In the genomic region with DNA sequence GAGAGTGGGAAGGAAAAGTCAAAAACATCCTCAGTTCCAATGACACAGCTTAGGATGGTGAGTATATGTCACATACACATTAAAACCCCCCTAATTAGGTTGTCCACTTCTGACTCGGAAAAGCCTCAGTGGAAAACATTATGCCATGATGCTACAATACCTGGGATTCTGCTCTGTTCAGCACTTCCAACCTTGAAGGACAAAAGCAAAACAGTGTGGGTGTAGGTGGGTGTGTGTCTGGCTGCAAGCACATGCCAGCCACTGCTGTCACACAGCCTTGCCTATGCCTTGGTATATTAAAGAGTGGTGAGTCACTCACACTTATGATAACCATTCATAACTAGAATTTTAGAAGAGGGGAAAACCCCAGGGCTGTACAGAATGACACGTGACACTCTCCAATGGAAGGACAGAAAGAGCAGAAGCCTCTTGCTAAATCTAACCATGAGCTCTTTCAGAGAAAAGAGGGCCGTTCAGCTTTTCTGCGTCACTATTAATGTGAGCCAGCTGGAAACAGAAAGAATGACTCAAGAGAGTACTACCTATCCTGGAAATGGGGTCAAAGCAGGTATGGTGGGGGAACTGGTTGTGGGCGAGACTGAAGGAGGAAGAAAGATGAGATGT, we compare ENCODE assay signal across 8 cellular contexts.
DNase-seq lines count a peak whose midpoint lies in the region; ATAC-seq and TF ChIP-seq lines count a peak whose summit lies in the region.

No MANE protein-coding gene starts in this region.

- no peaks in the 10 kb centered on the region for H4K20me1 ChIP-seq in GM23338 (replicated peaks; ENCODE audit: insufficient read depth)

- peak overlapping the region; percentile 84 for H3K27ac Mint-ChIP-seq in stimulated activated naive CD8-positive, alpha-beta T cell treated with anti-CD3 and anti-CD28 coated beads, Interleukin-15, Interleukin-2, amounts not matched to agents 100 ng/mL and 50 ng/mL, for 24 hours
- H3K27ac Mint-ChIP-seq in GM23338, result no peak overlapping the region

- peaks cover 29% of the 10 kb centered on the region for H3K4me1 Mint-ChIP-seq in stimulated activated naive CD8-positive, alpha-beta T cell treated with anti-CD3 and anti-CD28 coated beads, Interleukin-15, Interleukin-2, amounts not matched to agents 100 ng/mL and 50 ng/mL, for 24 hours (ENCODE audit: low read depth)
- no peaks in the 10 kb centered on the region for H3K4me1 Mint-ChIP-seq in GM23338

- DNase-seq in RKO (ENCODE audit: low spot score) (peak; percentile 5), GM23338 (ENCODE audit: low spot score) (no peak), GDM1 (lab: John Stamatoyannopoulos, UW) (no peak), cortex of kidney (lab: John Stamatoyannopoulos, UW) (no peak)
- DNase-seq in central memory CD4-positive, alpha-beta T cell, result peak; percentile 5

- H3K4me2 ChIP-seq in GM23338, result no peak overlapping the region

- peaks cover 23% of the 10 kb centered on the region for H3K36me3 Mint-ChIP-seq in stimulated activated naive CD8-positive, alpha-beta T cell treated with anti-CD3 and anti-CD28 coated beads, Interleukin-15, Interleukin-2, amounts not matched to agents 100 ng/mL and 50 ng/mL, for 24 hours (ENCODE audit: low read depth)
- H3K36me3 Mint-ChIP-seq in GM23338 (ENCODE audit: low read depth), result no peaks in the 10 kb centered on the region; the same call in 2 of the 3 replicates

- H2AFZ ChIP-seq in GM23338, result no peak overlapping the region

- no peak overlapping the region for H3K27ac ChIP-seq in GM23338 (ENCODE audit: low read depth)

- H3K9me3 Mint-ChIP-seq in stimulated activated naive CD8-positive, alpha-beta T cell treated with anti-CD3 and anti-CD28 coated beads, Interleukin-15, Interleukin-2, amounts not matched to agents 100 ng/mL and 50 ng/mL, for 24 hours, result peaks cover 15% of the 10 kb centered on the region
- peaks cover 35% of the 10 kb centered on the region for H3K9me3 Mint-ChIP-seq in GM23338

- H3K27me3 ChIP-seq in GM23338 (ENCODE audit: insufficient read depth), result no peaks in the 10 kb centered on the region

- no peak for TF ChIP-seq CTCF in GM23338 (conservative IDR thresholded peaks at IDR 0.05; ENCODE audit: low read depth in 2 of 2)

- H3K4me3 Mint-ChIP-seq in stimulated activated naive CD8-positive, alpha-beta T cell treated with anti-CD3 and anti-CD28 coated beads, Interleukin-15, Interleukin-2, amounts not matched to agents 100 ng/mL and 50 ng/mL, for 24 hours, result peak overlapping the region; percentile 40
- H3K4me3 Mint-ChIP-seq in GM23338, result no peak overlapping the region

- H3K4me1 ChIP-seq in GM23338 (ENCODE audit: insufficient read depth), result no peaks in the 10 kb centered on the region

- ATAC-seq in GM18499 (IDR thresholded peaks at IDR 0.05; ENCODE audit: insufficient read depth, unreplicated experiment) (peak; percentile 86), GM21825 (IDR thresholded peaks at IDR 0.05; ENCODE audit: unreplicated experiment) (peak; percentile 92), GM23338 (no peak)

- no peaks in the 10 kb centered on the region for H3F3A ChIP-seq in GM23338 (replicated peaks; ENCODE audit: low read depth)

- no peak overlapping the region for H3K4me3 ChIP-seq in GM23338

- no peaks in the 10 kb centered on the region for H3K79me2 ChIP-seq in GM23338 (replicated peaks; ENCODE audit: insufficient read depth)

- no peaks in the 10 kb centered on the region for H3K9me2 ChIP-seq in GM23338 (ENCODE audit: insufficient read depth)

- 0 out of 2 replicates have a peak, but pooled peaks cover 4% of the 10 kb centered on the region for H3K36me3 ChIP-seq in GM23338 (ENCODE audit: insufficient read depth)

- no peaks in the 10 kb centered on the region for H3K27me3 Mint-ChIP-seq in stimulated activated naive CD8-positive, alpha-beta T cell treated with anti-CD3 and anti-CD28 coated beads, Interleukin-15, Interleukin-2, amounts not matched to agents 100 ng/mL and 50 ng/mL, for 24 hours
- no peaks in the 10 kb centered on the region for H3K27me3 Mint-ChIP-seq in GM23338 (ENCODE audit: insufficient read depth, low read depth, poor library complexity)

TF ChIP-seq in GM23338, 12 proteins besides CTCF, POLR2A, EP300 and RAD21 (continues in another document):
- TF ChIP-seq ZNF114 (CRISPR knock-in tag; IDR thresholded peaks at IDR 0.05) (no peak), CREB1 (CRISPR knock-in tag; IDR thresholded peaks at IDR 0.05; ENCODE audit: low read depth) (no peak), ZNF331 (CRISPR knock-in tag; IDR thresholded peaks at IDR 0.05; ENCODE audit: low read depth) (no peak), EZH2phosphoT487 (IDR thresholded peaks at IDR 0.05; ENCODE audit: unreplicated experiment) (no peak), POLR2AphosphoS5 (IDR thresholded peaks at IDR 0.05; ENCODE audit: low read depth) (no peak)
- TF ChIP-seq, protein P1, sequence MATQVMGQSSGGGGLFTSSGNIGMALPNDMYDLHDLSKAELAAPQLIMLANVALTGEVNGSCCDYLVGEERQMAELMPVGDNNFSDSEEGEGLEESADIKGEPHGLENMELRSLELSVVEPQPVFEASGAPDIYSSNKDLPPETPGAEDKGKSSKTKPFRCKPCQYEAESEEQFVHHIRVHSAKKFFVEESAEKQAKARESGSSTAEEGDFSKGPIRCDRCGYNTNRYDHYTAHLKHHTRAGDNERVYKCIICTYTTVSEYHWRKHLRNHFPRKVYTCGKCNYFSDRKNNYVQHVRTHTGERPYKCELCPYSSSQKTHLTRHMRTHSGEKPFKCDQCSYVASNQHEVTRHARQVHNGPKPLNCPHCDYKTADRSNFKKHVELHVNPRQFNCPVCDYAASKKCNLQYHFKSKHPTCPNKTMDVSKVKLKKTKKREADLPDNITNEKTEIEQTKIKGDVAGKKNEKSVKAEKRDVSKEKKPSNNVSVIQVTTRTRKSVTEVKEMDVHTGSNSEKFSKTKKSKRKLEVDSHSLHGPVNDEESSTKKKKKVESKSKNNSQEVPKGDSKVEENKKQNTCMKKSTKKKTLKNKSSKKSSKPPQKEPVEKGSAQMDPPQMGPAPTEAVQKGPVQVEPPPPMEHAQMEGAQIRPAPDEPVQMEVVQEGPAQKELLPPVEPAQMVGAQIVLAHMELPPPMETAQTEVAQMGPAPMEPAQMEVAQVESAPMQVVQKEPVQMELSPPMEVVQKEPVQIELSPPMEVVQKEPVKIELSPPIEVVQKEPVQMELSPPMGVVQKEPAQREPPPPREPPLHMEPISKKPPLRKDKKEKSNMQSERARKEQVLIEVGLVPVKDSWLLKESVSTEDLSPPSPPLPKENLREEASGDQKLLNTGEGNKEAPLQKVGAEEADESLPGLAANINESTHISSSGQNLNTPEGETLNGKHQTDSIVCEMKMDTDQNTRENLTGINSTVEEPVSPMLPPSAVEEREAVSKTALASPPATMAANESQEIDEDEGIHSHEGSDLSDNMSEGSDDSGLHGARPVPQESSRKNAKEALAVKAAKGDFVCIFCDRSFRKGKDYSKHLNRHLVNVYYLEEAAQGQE (IDR thresholded peaks at IDR 0.05; ENCODE audit: unreplicated experiment), result no peak
- TF ChIP-seq, protein P2, sequence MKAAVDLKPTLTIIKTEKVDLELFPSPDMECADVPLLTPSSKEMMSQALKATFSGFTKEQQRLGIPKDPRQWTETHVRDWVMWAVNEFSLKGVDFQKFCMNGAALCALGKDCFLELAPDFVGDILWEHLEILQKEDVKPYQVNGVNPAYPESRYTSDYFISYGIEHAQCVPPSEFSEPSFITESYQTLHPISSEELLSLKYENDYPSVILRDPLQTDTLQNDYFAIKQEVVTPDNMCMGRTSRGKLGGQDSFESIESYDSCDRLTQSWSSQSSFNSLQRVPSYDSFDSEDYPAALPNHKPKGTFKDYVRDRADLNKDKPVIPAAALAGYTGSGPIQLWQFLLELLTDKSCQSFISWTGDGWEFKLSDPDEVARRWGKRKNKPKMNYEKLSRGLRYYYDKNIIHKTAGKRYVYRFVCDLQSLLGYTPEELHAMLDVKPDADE (IDR thresholded peaks at IDR 0.05), result no peak

Comparison
In these comparisons a context has a peak if more than half of its experiments do, and no peak if none do; other contexts are left out.
1. DNase-seq: peak in RKO (single experiment) and central memory CD4-positive, alpha-beta T cell (single experiment); none in GM23338 (single experiment), GDM1 (single experiment) and cortex of kidney (single experiment).